In the genomic region with DNA sequence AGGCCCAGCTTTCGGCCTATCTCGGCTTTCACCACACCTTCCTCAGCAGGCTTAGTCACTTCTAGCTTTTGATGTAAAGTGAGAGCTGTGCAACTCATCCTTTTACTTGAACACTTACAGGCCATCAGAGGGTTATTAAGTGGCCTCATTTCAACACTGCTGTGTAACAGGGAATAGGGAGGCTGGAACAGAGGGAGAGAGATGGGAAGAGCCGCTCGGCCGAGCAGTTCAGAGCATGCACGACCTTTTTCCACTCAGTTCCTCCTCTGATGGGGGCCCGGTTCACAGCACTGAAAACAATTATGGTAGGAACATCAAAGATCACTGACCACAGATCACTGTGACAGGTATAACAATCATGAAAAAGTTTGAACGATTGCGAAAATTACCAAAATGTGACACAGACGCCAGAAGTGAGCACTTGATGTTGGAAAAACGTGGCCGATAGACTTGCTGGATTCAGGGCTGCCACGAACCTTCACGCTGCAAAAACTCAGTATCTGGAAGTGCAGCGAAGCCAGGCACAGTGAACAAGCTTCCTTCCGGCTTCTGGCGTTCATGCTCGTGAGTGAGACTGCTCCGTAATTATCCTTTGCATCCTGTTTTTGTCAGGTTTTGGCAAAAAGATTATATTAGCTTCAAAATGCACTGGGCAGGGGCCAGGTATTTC, we compare ENCODE assay signal across 11 cellular contexts. TPM values are rescaled to one million over a fixed set of nuclear protein-coding genes. Genes with fewer than 3 reads are reported as not detected.
DNase-seq lines count a peak whose midpoint lies in the region; ATAC-seq and TF ChIP-seq lines count a peak whose summit lies in the region.
"Had no signal": no experiment of that assay in that cellular context is flagged by ENCODE, and none has a peak within 500 bp of the region (broad histone marks: within the 10 kb centered on the region; RNA-seq: fewer than 3 reads in every experiment).

No MANE protein-coding gene starts in this region.

- no peaks in the 10 kb centered on the region for H3K9me3 Mint-ChIP-seq in activated naive CD8-positive, alpha-beta T cell treated with anti-CD3 and anti-CD28 coated beads for 36 hours

- DNase-seq in GM13977 (ENCODE audit: low spot score) (peak; percentile 63), psoas muscle (no peak), NCI-H526 treated with DMSO at 0.1 percent for 48 hours (lab: John Stamatoyannopoulos, UW) (no peak), pons (ENCODE audit: low spot score) (no peak), NCI-H774 (lab: John Stamatoyannopoulos, UW) (no peak), DMS114 treated with DMSO at 0.1 percent for 48 hours (lab: John Stamatoyannopoulos, UW; ENCODE audit: unreplicated experiment) (no peak)
- peak; percentile 38 for DNase-seq in activated naive CD8-positive, alpha-beta T cell treated with anti-CD3 and anti-CD28 coated beads for 36 hours
- DNase-seq: aorta, mesenchymal stem cell, NCI-H524 treated with DMSO at 0.1 percent for 48 hours had no signal

- no peaks in the 10 kb centered on the region for H3K27me3 Mint-ChIP-seq in activated naive CD8-positive, alpha-beta T cell treated with anti-CD3 and anti-CD28 coated beads for 36 hours

- H3K27me3 ChIP-seq in psoas muscle (ENCODE audit: insufficient read depth in 3 of 3, low read length in 2 of 3): no peaks in the 10 kb centered on the region

- H3K27ac Mint-ChIP-seq in activated naive CD8-positive, alpha-beta T cell treated with anti-CD3 and anti-CD28 coated beads for 36 hours: peak overlapping the region; percentile 83

- peak overlapping the region; percentile 37 for H3K27ac ChIP-seq in psoas muscle

- in situ Hi-C loops in GM13977 (cut with MboI; ENCODE audit: low pct_unique_long_range_greater_than_20kb, low sequenced_read_pairs, unreplicated experiment): no loop called here

- intact Hi-C loops in psoas muscle (cut with DNase I): no loop called here

- H3K4me1 Mint-ChIP-seq in activated naive CD8-positive, alpha-beta T cell treated with anti-CD3 and anti-CD28 coated beads for 36 hours: peaks cover 42% of the 10 kb centered on the region

- no peaks in the 10 kb centered on the region for H3K9me3 ChIP-seq in psoas muscle

- peaks cover 34% of the 10 kb centered on the region for H3K4me1 ChIP-seq in psoas muscle

- ATAC-seq in HG02852 (IDR thresholded peaks at IDR 0.05; ENCODE audit: unreplicated experiment) (peak; percentile 71), psoas muscle (peak; percentile 62 to 91 (median 85))

- H3K4me3 ChIP-seq in psoas muscle: no peak overlapping the region

- peaks cover 37% of the 10 kb centered on the region for H3K36me3 Mint-ChIP-seq in activated naive CD8-positive, alpha-beta T cell treated with anti-CD3 and anti-CD28 coated beads for 36 hours

- TF ChIP-seq CTCF in GM13977 (IDR thresholded peaks at IDR 0.05; ENCODE audit: extremely low read depth, insufficient read depth, missing control alignments): no peak
- no peak for TF ChIP-seq CTCF in psoas muscle (IDR thresholded peaks at IDR 0.05)

- peak overlapping the region; percentile 70 for H3K4me3 Mint-ChIP-seq in activated naive CD8-positive, alpha-beta T cell treated with anti-CD3 and anti-CD28 coated beads for 36 hours

- H3K36me3 ChIP-seq in psoas muscle (ENCODE audit: insufficient read depth in 1 of 2, low read depth in 1 of 2): no peaks in the 10 kb centered on the region

- WGBS in psoas muscle, 3 donors: 55 to 67% (median 58%) methylated on average over 19 of the region's 19 CpGs

RNA-seq across cellular contexts. Expression of a gene that starts 28.6 kb away (rescaled TPM):
- 10 to 100 TPM; 61.2 to 66.0 TPM for total RNA-seq in activated naive CD8-positive, alpha-beta T cell treated with anti-CD3 and anti-CD28 coated beads for 36 hours
- 100 to 1,000 TPM in 1 of 4 donors, 10 to 100 TPM in 3; 47.9 to 117 (median 64.4) TPM for total RNA-seq in psoas muscle
- polyA plus RNA-seq in psoas muscle: 10 to 100 TPM; 28.4 to 70.0 (median 35.7) TPM

Comparison
In these comparisons a context has a peak if more than half of its experiments do, and no peak if none do; other contexts are left out.
1. DNase-seq: peak in GM13977 (single experiment) and activated naive CD8-positive, alpha-beta T cell treated with anti-CD3 and anti-CD28 coated beads for 36 hours (single experiment); none in psoas muscle (0 of 2), NCI-H526 treated with DMSO at 0.1 percent for 48 hours (single experiment), pons (single experiment), NCI-H774 (single experiment) and DMS114 treated with DMSO at 0.1 percent for 48 hours (single experiment).